ENCODE assay signal across 18 cellular contexts in genomic region chr5:1997640-1998347, GRCh38.
"Had no signal": no experiment of that assay in that cellular context is flagged by ENCODE, and none has a peak within 500 bp of the region (broad histone marks: within the 10 kb centered on the region; RNA-seq: fewer than 3 reads in every experiment).

No MANE protein-coding gene starts in this region.

- H3K9me3 ChIP-seq: body of pancreas had no signal

- H3K36me3 Mint-ChIP-seq: activated naive CD8-positive, alpha-beta T cell treated with anti-CD3 and anti-CD28 coated beads for 36 hours; natural killer cell had no signal

- H3K4me1 Mint-ChIP-seq: activated CD4-positive, alpha-beta T cell treated with anti-CD3 and anti-CD28 coated beads, Interleukin-2, amount 10 ng/mL, durations not matched to agents 24 days and 14 days; activated naive CD8-positive, alpha-beta T cell treated with anti-CD3 and anti-CD28 coated beads for 36 hours; central memory CD8-positive, alpha-beta T cell; natural killer cell had no signal

- H3K4me1 ChIP-seq: body of pancreas, transverse colon had no signal

- H3K36me3 ChIP-seq: transverse colon had no signal

- H3K27ac ChIP-seq: body of pancreas, transverse colon had no signal

- H3K4me3 ChIP-seq: body of pancreas, transverse colon had no signal

- H3K27ac Mint-ChIP-seq: activated CD4-positive, alpha-beta T cell treated with anti-CD3 and anti-CD28 coated beads, Interleukin-2, amount 10 ng/mL, durations not matched to agents 24 days and 14 days; activated naive CD8-positive, alpha-beta T cell treated with anti-CD3 and anti-CD28 coated beads for 36 hours; natural killer cell; T-helper 2 cell treated with Interferon-gamma antibody and Interleukin-4, amounts not matched to agents 5 μg/mL and 100 μg/mL, for 36 hours had no signal

- H3K4me3 Mint-ChIP-seq: activated CD4-positive, alpha-beta T cell treated with anti-CD3 and anti-CD28 coated beads, Interleukin-2, amount 10 ng/mL, durations not matched to agents 24 days and 14 days; activated naive CD8-positive, alpha-beta T cell treated with anti-CD3 and anti-CD28 coated beads for 36 hours; central memory CD8-positive, alpha-beta T cell; natural killer cell; T-helper 2 cell treated with Interferon-gamma antibody and Interleukin-4, amounts not matched to agents 5 μg/mL and 100 μg/mL, for 36 hours had no signal

- H3K27me3 ChIP-seq: body of pancreas, transverse colon had no signal

- DNase-seq: activated CD4-positive, alpha-beta T cell treated with anti-CD3 and anti-CD28 coated beads, Interleukin-2, amount 10 ng/mL, durations not matched to agents 24 days and 14 days; activated CD4-positive, CD25-positive, alpha-beta regulatory T cell; activated CD8-positive, alpha-beta memory T cell treated with anti-CD3 and anti-CD28 coated beads for 24 hours; activated gamma-delta T cell treated with Interleukin-2 at 50 U/mL for 16 hours; activated naive CD8-positive, alpha-beta T cell treated with anti-CD3 and anti-CD28 coated beads for 36 hours; amygdala; body of pancreas; effector memory CD4-positive, alpha-beta T cell; foreskin fibroblast; kidney glomerular epithelial cell; left ventricle myocardium superior; mesendoderm; natural killer cell; stimulated activated CD4-positive, alpha-beta T cell treated with anti-CD3 and anti-CD28 coated beads, Interleukin-4, amount 100 ng/mL, for 1 hour; stimulated activated naive CD4-positive, alpha-beta T cell; transverse colon had no signal

- H3K27me3 Mint-ChIP-seq: activated CD4-positive, alpha-beta T cell treated with anti-CD3 and anti-CD28 coated beads, Interleukin-2, amount 10 ng/mL, durations not matched to agents 24 days and 14 days had no signal
